ENCODE assay signal across 28 cellular contexts in genomic region chr10:124321433-124322072, GRCh38.
"Had no signal": no experiment of that assay in that cellular context is flagged by ENCODE, and none has a peak within 500 bp of the region (broad histone marks: within the 10 kb centered on the region; RNA-seq: fewer than 3 reads in every experiment).

No MANE protein-coding gene starts in this region.

- H3K27ac Mint-ChIP-seq: activated naive CD4-positive, alpha-beta T cell treated with anti-CD3 and anti-CD28 coated beads for 36 hours; activated naive CD8-positive, alpha-beta T cell treated with anti-CD3 and anti-CD28 coated beads for 36 hours; effector memory CD8-positive, alpha-beta T cell; immature natural killer cell; nephron progenitor cell had no signal

- H3K9me3 ChIP-seq: adrenal gland, body of pancreas, heart left ventricle, left lung, SJCRH30, spleen, suprapubic skin, tibial artery had no signal

- H3K9me3 Mint-ChIP-seq: activated naive CD4-positive, alpha-beta T cell treated with anti-CD3 and anti-CD28 coated beads for 36 hours; activated naive CD8-positive, alpha-beta T cell treated with anti-CD3 and anti-CD28 coated beads for 36 hours; effector memory CD8-positive, alpha-beta T cell; immature natural killer cell; nephron progenitor cell had no signal

- DNase-seq: activated CD4-positive, alpha-beta T cell treated with anti-CD3 and anti-CD28 coated beads, Interleukin-2, amount 50 U/mL, for 1 hour; activated effector memory CD4-positive, alpha-beta T cell treated with anti-CD3 and anti-CD28 coated beads, Interleukin-2, amount 50 U/mL, for 16 hours; activated naive CD4-positive, alpha-beta T cell treated with anti-CD3 and anti-CD28 coated beads for 36 hours; activated naive CD8-positive, alpha-beta T cell treated with anti-CD3 and anti-CD28 coated beads for 36 hours; activated T-cell treated with anti-CD3 and anti-CD28 coated beads for 4 hours; aorta; cortex of kidney; effector memory CD8-positive, alpha-beta T cell; heart left ventricle; hypothalamus; immature natural killer cell; kidney glomerular epithelial cell; left lung; naive B cell; nephron progenitor cell; nucleus accumbens; right cardiac atrium; SJCRH30; stimulated activated naive CD4-positive, alpha-beta T cell; T-helper 2 cell; tibial artery had no signal

- H3K4me3 Mint-ChIP-seq: activated naive CD4-positive, alpha-beta T cell treated with anti-CD3 and anti-CD28 coated beads for 36 hours; activated naive CD8-positive, alpha-beta T cell treated with anti-CD3 and anti-CD28 coated beads for 36 hours; effector memory CD8-positive, alpha-beta T cell; immature natural killer cell; naive B cell; nephron progenitor cell had no signal

- H3K36me3 ChIP-seq: adrenal gland, cardiac muscle cell, heart left ventricle, left lung, SJCRH30, spleen, suprapubic skin, tibial artery had no signal

- H3K36me3 Mint-ChIP-seq: activated naive CD8-positive, alpha-beta T cell treated with anti-CD3 and anti-CD28 coated beads for 36 hours; immature natural killer cell; naive B cell had no signal

- H3K27me3 Mint-ChIP-seq: activated naive CD8-positive, alpha-beta T cell treated with anti-CD3 and anti-CD28 coated beads for 36 hours had no signal

- H3K4me3 ChIP-seq: adrenal gland, body of pancreas, cardiac muscle cell, heart left ventricle, left lung, lung, SJCRH30, spleen, suprapubic skin, tibial artery had no signal

- H3K27ac ChIP-seq: adrenal gland, body of pancreas, cardiac muscle cell, heart left ventricle, left lung, SJCRH30, spleen, suprapubic skin, tibial artery had no signal

- H3K27me3 ChIP-seq: adrenal gland, body of pancreas, cardiac muscle cell, SJCRH30, spleen, suprapubic skin, tibial artery had no signal

- ATAC-seq: body of pancreas; effector memory CD8-positive, alpha-beta T cell; heart left ventricle; left lung; right cardiac atrium; SK-N-SH treated with all-trans-retinoic acid at 6 μM for 48 hours had no signal

- H3K4me1 ChIP-seq: adrenal gland, body of pancreas, left lung, SJCRH30, spleen, suprapubic skin had no signal

- H3K4me1 Mint-ChIP-seq: activated naive CD8-positive, alpha-beta T cell treated with anti-CD3 and anti-CD28 coated beads for 36 hours; immature natural killer cell; naive B cell had no signal
